8 cellular contexts compared by ENCODE assay signal in genomic region chr4:2534904-2535385, GRCh38. TPM values are rescaled to one million over a fixed set of nuclear protein-coding genes. Genes with fewer than 3 reads are reported as not detected.
DNase-seq lines count a peak whose midpoint lies in the region; ATAC-seq lines count a peak whose summit lies in the region.

No MANE protein-coding gene starts in this region.

- H3K9me3 ChIP-seq in NT2/D1 (ENCODE audit: insufficient read depth, low read length) (no peaks in the 10 kb centered on the region), neuronal stem cell (replicated peaks in 1 of 2; ENCODE audit: control insufficient read depth in 2 of 2, insufficient read depth in 1 of 2, low read depth in 1 of 2, low read length in 2 of 2) (peaks cover 0 to 3% of the 10 kb centered on the region in 2 donors)
- no peaks in the 10 kb centered on the region for H3K9me3 ChIP-seq in effector memory CD4-positive, alpha-beta T cell (ENCODE audit: control insufficient read depth, low read length)

- H3K79me1 ChIP-seq in neuronal stem cell (ENCODE audit: low read depth, low read length) = peaks cover 7% of the 10 kb centered on the region

- peak overlapping the region; percentile 93 for H2BK5ac ChIP-seq in neuronal stem cell (ENCODE audit: low read length)

- H3K23ac ChIP-seq in neuronal stem cell (ENCODE audit: low read depth, low read length, poor library complexity) = no peak overlapping the region

- H3K4ac ChIP-seq in neuronal stem cell (ENCODE audit: low read length) = no peak overlapping the region

- no peak overlapping the region for H3K27ac ChIP-seq in effector memory CD4-positive, alpha-beta T cell (ENCODE audit: insufficient read depth, low read length, poor library complexity, severe bottlenecking)
- H3K27ac ChIP-seq in neuronal stem cell (replicated peaks; ENCODE audit: low read length) = peak overlapping the region; percentile 89

- H4K91ac ChIP-seq in neuronal stem cell (ENCODE audit: low read depth, low read length, poor library complexity) = no peak overlapping the region

- in situ Hi-C loops in ACHN (cut with HindIII; ENCODE audit: low pct_ligation_motif_present, low pct_unique_long_range_greater_than_20kb, low sequenced_read_pairs) = no loop called here

- peak overlapping the region; percentile 95 for H2AK5ac ChIP-seq in neuronal stem cell (ENCODE audit: low read depth, low read length)

- H3K4me1 ChIP-seq in NT2/D1 (ENCODE audit: insufficient read depth, insufficient read length) (peaks cover 2% of the 10 kb centered on the region), neuronal stem cell (ENCODE audit: control insufficient read depth in 2 of 2, insufficient read depth in 1 of 2, low read depth in 1 of 2, low read length in 2 of 2) (peaks cover 5 to 8% of the 10 kb centered on the region in 2 donors)
- peaks cover 18% of the 10 kb centered on the region for H3K4me1 ChIP-seq in effector memory CD4-positive, alpha-beta T cell (ENCODE audit: control insufficient read depth, insufficient read depth, low read length, poor library complexity, severe bottlenecking)

- no peak overlapping the region for H2BK120ac ChIP-seq in neuronal stem cell (ENCODE audit: low read depth, low read length)

- H2BK15ac ChIP-seq in neuronal stem cell (ENCODE audit: low read length) = no peak overlapping the region

- H4K8ac ChIP-seq in neuronal stem cell (ENCODE audit: low read depth, low read length) = no peak overlapping the region

- no CpG with 5 or more reads among the region's 6 CpGs for WGBS in neuronal stem cell (ENCODE audit: extremely low coverage in 2 of 2, insufficient read length in 2 of 2, insufficient replicate concordance in 1 of 2), 2 donors

- peaks cover 6% of the 10 kb centered on the region for H3K36me3 ChIP-seq in NT2/D1 (ENCODE audit: insufficient read depth, insufficient read length, low read length)
- H3K36me3 ChIP-seq in effector memory CD4-positive, alpha-beta T cell (ENCODE audit: control insufficient read depth, insufficient read depth, low read length) = no peaks in the 10 kb centered on the region
- H3K36me3 ChIP-seq in neuronal stem cell (replicated peaks in 1 of 2; ENCODE audit: control insufficient read depth in 2 of 2, insufficient read depth in 2 of 2, low read length in 2 of 2) = peaks cover 0 to 14% of the 10 kb centered on the region in 2 donors

- H2BK12ac ChIP-seq in neuronal stem cell (ENCODE audit: low read length) = no peak overlapping the region

- H3K27me3 ChIP-seq in NT2/D1 (ENCODE audit: insufficient read depth, insufficient read length) (no peaks in the 10 kb centered on the region), neuronal stem cell (ENCODE audit: control insufficient read depth in 3 of 3, insufficient read depth in 3 of 3, low read depth in 1 of 3, low read length in 3 of 3) (no peaks in the 10 kb centered on the region)
- H3K27me3 ChIP-seq in effector memory CD4-positive, alpha-beta T cell (replicated peaks; ENCODE audit: control insufficient read depth, insufficient read depth, low read length, poor library complexity, severe bottlenecking) = no peaks in the 10 kb centered on the region

- H3K18ac ChIP-seq in neuronal stem cell (ENCODE audit: low read length) = peak overlapping the region; percentile 79

- H2AFZ ChIP-seq in neuronal stem cell (ENCODE audit: low read length) = peak overlapping the region; percentile 94

- H3K9ac ChIP-seq in NT2/D1 (ENCODE audit: insufficient read length, low read depth) (peak overlapping the region; percentile 99), neuronal stem cell (ENCODE audit: low read depth, low read length, poor library complexity) (peak overlapping the region; percentile 98)

- H3K14ac ChIP-seq in neuronal stem cell (ENCODE audit: low read length) = no peak overlapping the region

- H3K4me3 ChIP-seq in NT2/D1 (ENCODE audit: insufficient read length, low read depth) (peak overlapping the region; percentile 97), neuronal stem cell (ENCODE audit: low read length in 2 of 2) (peak overlapping the region; percentile 90 to 96)
- peak overlapping the region; percentile 60 for H3K4me3 ChIP-seq in effector memory CD4-positive, alpha-beta T cell (ENCODE audit: insufficient read depth, low read depth, low read length, poor library complexity, severe bottlenecking)

- no peak for ATAC-seq in GM18909 (IDR thresholded peaks at IDR 0.05; ENCODE audit: poor library complexity, unreplicated experiment)

- H3K4me2 ChIP-seq in neuronal stem cell (ENCODE audit: insufficient read depth, low read length, poor library complexity, severe bottlenecking) = peak overlapping the region; percentile 87

- DNase-seq in COLO668 (lab: John Stamatoyannopoulos, UW; ENCODE audit: unreplicated experiment) (peak; percentile 14), NT2/D1 (ENCODE audit: low read depth, low spot score) (no peak), neuronal stem cell (ENCODE audit: low spot score) (no peak), GF-D8 (lab: John Stamatoyannopoulos, UW) (no peak), ACHN (no peak), mucosa of gallbladder (ENCODE audit: low spot score) (no peak)
- DNase-seq in effector memory CD4-positive, alpha-beta T cell = no peak

RNA-seq across cellular contexts. Expression of gene FAM193A, which starts 1.5 kb away (rescaled TPM):
- polyA plus RNA-seq in neuronal stem cell (2013, experiment 1 of 2) = 16.2 TPM
- 15.8 TPM for polyA plus RNA-seq in neuronal stem cell (2013, experiment 2 of 2)
- 31.4 TPM for total RNA-seq in mucosa of gallbladder
